In the genomic region with DNA sequence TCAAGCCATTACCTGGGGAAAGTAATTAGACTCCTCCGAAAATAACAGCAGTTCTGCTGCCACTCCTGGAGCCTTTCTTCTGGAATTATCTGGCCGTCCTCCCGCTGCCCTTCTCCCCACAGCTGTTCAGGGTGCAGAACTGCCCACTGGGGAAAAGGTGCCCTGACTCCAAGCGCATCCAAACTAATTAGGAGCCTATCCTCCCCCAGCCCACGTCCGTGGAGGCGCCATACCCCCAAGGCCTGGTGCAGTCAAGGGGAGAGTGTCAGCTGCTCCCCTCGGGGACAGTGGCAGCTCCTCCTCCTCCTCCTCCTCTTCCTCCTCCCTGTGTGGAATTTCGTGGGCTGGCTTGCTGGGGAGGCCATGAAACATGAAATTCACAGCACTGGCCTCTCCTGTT, we compare ENCODE assay signal across 17 cellular contexts.
DNase-seq lines count a peak whose midpoint lies in the region; ATAC-seq and TF ChIP-seq lines count a peak whose summit lies in the region.
"Had no signal": no experiment of that assay in that cellular context is flagged by ENCODE, and none has a peak within 500 bp of the region (broad histone marks: within the 10 kb centered on the region; RNA-seq: fewer than 3 reads in every experiment).

No MANE protein-coding gene starts in this region.

- H3K4me1 ChIP-seq in psoas muscle, result peaks cover 8% of the 10 kb centered on the region
- peaks cover 10 to 52% (median 30%) of the 10 kb centered on the region in 6 donors for H3K4me1 ChIP-seq in spleen
- H3K4me1 ChIP-seq: breast epithelium had no signal

- no peak overlapping the region for H3K4me3 ChIP-seq in psoas muscle
- peak overlapping the region in 1 of 8 donors; percentile 35 for H3K4me3 ChIP-seq in spleen
- H3K4me3 ChIP-seq: breast epithelium, GM23338, heart left ventricle, thoracic aorta had no signal

- H3K4me1 Mint-ChIP-seq in chondrocyte (ENCODE audit: low read depth), result peaks cover 18% of the 10 kb centered on the region
- H3K4me1 Mint-ChIP-seq in activated T-helper 17 cell treated with anti-CD3 and anti-CD28 coated beads, Interleukin-2, amount 50 U/mL, for 72 hours, result no peaks in the 10 kb centered on the region
- no peaks in the 10 kb centered on the region for H3K4me1 Mint-ChIP-seq in Calu3 (ENCODE audit: low read depth, unreplicated experiment)

- intact Hi-C loops in psoas muscle (cut with DNase I) (no loop called here), spleen (cut with DNase I; ENCODE audit: low total_unique reads) (no loop called here), Calu3 (cut with micrococcal nuclease; ENCODE audit: unreplicated experiment) (no loop called here)

- 47 to 54% (median 54%) methylated on average over 8 to 9 of the region's 9 CpGs for WGBS in psoas muscle, 3 donors
- 48 to 67% (median 62%) methylated on average over 8 to 9 of the region's 9 CpGs for WGBS in spleen, 5 donors

- H3K36me3 Mint-ChIP-seq in chondrocyte (ENCODE audit: low read depth) (no peaks in the 10 kb centered on the region), Calu3 (ENCODE audit: insufficient read depth, unreplicated experiment) (no peaks in the 10 kb centered on the region)
- H3K36me3 Mint-ChIP-seq in activated T-helper 17 cell treated with anti-CD3 and anti-CD28 coated beads, Interleukin-2, amount 50 U/mL, for 72 hours (ENCODE audit: low read depth), result no peaks in the 10 kb centered on the region

- H3K27ac Mint-ChIP-seq in chondrocyte (ENCODE audit: unreplicated experiment) (no peak overlapping the region), Calu3 (ENCODE audit: unreplicated experiment) (no peak overlapping the region)
- no peak overlapping the region for H3K27ac Mint-ChIP-seq in activated T-helper 17 cell treated with anti-CD3 and anti-CD28 coated beads, Interleukin-2, amount 50 U/mL, for 72 hours
- H3K27ac Mint-ChIP-seq: activated CD4-positive, alpha-beta memory T cell treated with anti-CD3 and anti-CD28 coated beads, Interleukin-2, amount 10 ng/mL, durations not matched to agents 7 days and 5 days; CD8-positive, alpha-beta T cell; GM23338; T-helper 2 cell treated with Interferon-gamma antibody and Interleukin-4, amounts not matched to agents 5 μg/mL and 100 μg/mL, for 36 hours had no signal

- H3K9me3 ChIP-seq in psoas muscle (no peaks in the 10 kb centered on the region), spleen (no peaks in the 10 kb centered on the region)
- H3K9me3 ChIP-seq: breast epithelium, heart left ventricle, neutrophil, thoracic aorta had no signal

- TF ChIP-seq CTCF in chondrocyte (IDR thresholded peaks at IDR 0.05) (no peak), psoas muscle (IDR thresholded peaks at IDR 0.05) (no peak), spleen (IDR thresholded peaks at IDR 0.05 in 8 of 11, conservative IDR thresholded peaks at IDR 0.05 in 3 of 11) (no peak), Calu3 (IDR thresholded peaks at IDR 0.05; ENCODE audit: unreplicated experiment) (no peak)

- H3K9me3 Mint-ChIP-seq in chondrocyte (ENCODE audit: low read depth) (no peaks in the 10 kb centered on the region), Calu3 (ENCODE audit: low read depth, unreplicated experiment) (no peaks in the 10 kb centered on the region)
- no peaks in the 10 kb centered on the region for H3K9me3 Mint-ChIP-seq in activated T-helper 17 cell treated with anti-CD3 and anti-CD28 coated beads, Interleukin-2, amount 50 U/mL, for 72 hours
- H3K9me3 Mint-ChIP-seq: activated CD4-positive, alpha-beta memory T cell treated with anti-CD3 and anti-CD28 coated beads, Interleukin-2, amount 10 ng/mL, durations not matched to agents 7 days and 5 days; CD8-positive, alpha-beta T cell; T-helper 2 cell treated with Interferon-gamma antibody and Interleukin-4, amounts not matched to agents 5 μg/mL and 100 μg/mL, for 36 hours had no signal

- ATAC-seq in GM19395 (IDR thresholded peaks at IDR 0.05; ENCODE audit: unreplicated experiment) (peak; percentile 15), HG02870 (IDR thresholded peaks at IDR 0.05; ENCODE audit: unreplicated experiment) (peak; percentile 8), psoas muscle (peak in 3 of 4 donors; percentile 29 to 67 (median 67)), HG03039 (IDR thresholded peaks at IDR 0.05; ENCODE audit: unreplicated experiment) (no peak)
- no peak for ATAC-seq in activated T-helper 17 cell treated with anti-CD3 and anti-CD28 coated beads, Interleukin-2, amount 50 U/mL, for 72 hours (replicated peaks)
- ATAC-seq: CD8-positive, alpha-beta T cell; heart left ventricle had no signal

- DNase-seq in chondrocyte (ENCODE audit: low spot score) (peak; percentile 41), psoas muscle (peak; percentile 10 to 23), spleen (no peak), Calu3 (no peak)
- DNase-seq: activated CD4-positive, alpha-beta memory T cell treated with anti-CD3 and anti-CD28 coated beads, Interleukin-2, amount 10 ng/mL, durations not matched to agents 7 days and 5 days; CD8-positive, alpha-beta T cell; NCI-H446 had no signal

- BruUV-seq in Calu3 (replicated peaks; lab: Mats Ljungman, UMichigan), result no TSS peak

- TF ChIP-seq POLR2A in spleen (IDR thresholded peaks at IDR 0.05), result no peak

- no peaks in the 10 kb centered on the region for H3K27me3 Mint-ChIP-seq in chondrocyte (ENCODE audit: low read depth)
- H3K27me3 Mint-ChIP-seq in activated T-helper 17 cell treated with anti-CD3 and anti-CD28 coated beads, Interleukin-2, amount 50 U/mL, for 72 hours, result no peaks in the 10 kb centered on the region
- no peaks in the 10 kb centered on the region for H3K27me3 Mint-ChIP-seq in Calu3 (ENCODE audit: unreplicated experiment)

- CTCF ChIA-PET in Calu3 (lab: Charles Lee), result no interaction called here

- no peaks in the 10 kb centered on the region for H3K36me3 ChIP-seq in psoas muscle (ENCODE audit: insufficient read depth in 1 of 2, low read depth in 1 of 2)
- H3K36me3 ChIP-seq in spleen, result no peaks in the 10 kb centered on the region
- H3K36me3 ChIP-seq: breast epithelium, heart left ventricle, neutrophil, thoracic aorta had no signal

- H3K4me3 Mint-ChIP-seq in chondrocyte (ENCODE audit: unreplicated experiment) (no peak overlapping the region), Calu3 (ENCODE audit: low read depth, unreplicated experiment) (no peak overlapping the region)
- no peak overlapping the region for H3K4me3 Mint-ChIP-seq in activated T-helper 17 cell treated with anti-CD3 and anti-CD28 coated beads, Interleukin-2, amount 50 U/mL, for 72 hours
- H3K4me3 Mint-ChIP-seq: activated CD4-positive, alpha-beta memory T cell treated with anti-CD3 and anti-CD28 coated beads, Interleukin-2, amount 10 ng/mL, durations not matched to agents 7 days and 5 days; CD8-positive, alpha-beta T cell; GM23338; T-helper 2 cell treated with Interferon-gamma antibody and Interleukin-4, amounts not matched to agents 5 μg/mL and 100 μg/mL, for 36 hours had no signal

- no peaks in the 10 kb centered on the region for H3K27me3 ChIP-seq in psoas muscle (ENCODE audit: insufficient read depth in 3 of 3, low read length in 2 of 3)
- no peaks in the 10 kb centered on the region for H3K27me3 ChIP-seq in spleen (replicated peaks in 1 of 7)
- H3K27me3 ChIP-seq: breast epithelium, heart left ventricle, neutrophil had no signal

- no peak overlapping the region for H3K27ac ChIP-seq in psoas muscle
- peak overlapping the region in 4 of 8 donors; percentile 65 to 81 (median 67) for H3K27ac ChIP-seq in spleen
- H3K27ac ChIP-seq: breast epithelium, heart left ventricle, neutrophil, thoracic aorta had no signal

Comparison
In these comparisons a context has a peak if more than half of its experiments do, and no peak if none do; other contexts are left out.
1. ATAC-seq: peak in GM19395 (single experiment), HG02870 (single experiment) and psoas muscle (3 of 4); none in HG03039 (single experiment) and activated T-helper 17 cell treated with anti-CD3 and anti-CD28 coated beads, Interleukin-2, amount 50 U/mL, for 72 hours (single experiment).
2. DNase-seq: peak in chondrocyte (single experiment) and psoas muscle (2 of 2); none in spleen (single experiment) and Calu3 (single experiment).